Comparison of ENCODE assay signal across 16 cellular contexts in genomic region chr22:19406846-19407245, GRCh38. TPM values are rescaled to one million over a fixed set of nuclear protein-coding genes. Genes with fewer than 3 reads are reported as not detected.
DNase-seq lines count a peak whose midpoint lies in the region; ATAC-seq and TF ChIP-seq lines count a peak whose summit lies in the region.
"Had no signal": no experiment of that assay in that cellular context is flagged by ENCODE, and none has a peak within 500 bp of the region (broad histone marks: within the 10 kb centered on the region; RNA-seq: fewer than 3 reads in every experiment).

No MANE protein-coding gene starts in this region.

- H3K4me1 ChIP-seq in neutrophil (ENCODE audit: control insufficient read depth in 1 of 2, insufficient read depth in 1 of 2, low read depth in 1 of 2, low read length in 1 of 2): no peaks in the 10 kb centered on the region
- H3K4me1 ChIP-seq in left lung: no peaks in the 10 kb centered on the region

- no peaks in the 10 kb centered on the region for H3K9me3 ChIP-seq in neutrophil
- no peaks in the 10 kb centered on the region for H3K9me3 ChIP-seq in left lung

- peaks cover 7% of the 10 kb centered on the region for H3K4me1 Mint-ChIP-seq in activated T-cell treated with anti-CD3 and anti-CD28 coated beads, Interleukin-2, amount 50 U/mL, for 72 hours (ENCODE audit: low read depth)
- H3K4me1 Mint-ChIP-seq in effector memory CD8-positive, alpha-beta T cell (ENCODE audit: low read depth in 2 of 2): peaks cover 10 to 25% of the 10 kb centered on the region in 2 donors
- no peaks in the 10 kb centered on the region for H3K4me1 Mint-ChIP-seq in progenitor cell of endocrine pancreas (ENCODE audit: low read depth)
- H3K4me1 Mint-ChIP-seq: CD14-positive monocyte had no signal

- no peak for TF ChIP-seq CTCF in neutrophil (IDR thresholded peaks at IDR 0.05)
- no peak for TF ChIP-seq CTCF in left lung (IDR thresholded peaks at IDR 0.05)
- no peak for TF ChIP-seq CTCF in progenitor cell of endocrine pancreas (IDR thresholded peaks at IDR 0.05; ENCODE audit: unreplicated experiment)

- H3K36me3 Mint-ChIP-seq in activated T-cell treated with anti-CD3 and anti-CD28 coated beads, Interleukin-2, amount 50 U/mL, for 72 hours (ENCODE audit: insufficient read depth in 2 of 2): peaks cover 9 to 10% of the 10 kb centered on the region in 2 donors
- peaks cover 51% of the 10 kb centered on the region for H3K36me3 Mint-ChIP-seq in effector memory CD8-positive, alpha-beta T cell (ENCODE audit: insufficient read depth)
- H3K36me3 Mint-ChIP-seq in progenitor cell of endocrine pancreas (ENCODE audit: insufficient read depth): peaks cover 9% of the 10 kb centered on the region

- DNase-seq in activated T-cell treated with anti-CD3 and anti-CD28 coated beads, Interleukin-2, amount 50 U/mL, for 72 hours: no peak
- DNase-seq in activated T-cell treated with anti-CD3 and anti-CD28 coated beads for 4 hours: no peak
- DNase-seq in effector memory CD8-positive, alpha-beta T cell: no peak
- DNase-seq in left cardiac atrium: no peak
- DNase-seq in left lung: no peak
- DNase-seq in progenitor cell of endocrine pancreas (ENCODE audit: low spot score, unreplicated experiment): no peak
- DNase-seq: CD8-positive, alpha-beta T cell; COR-L47; DMS53; GF-D8; HCEC 1CT; HFFc6 had no signal

- ATAC-seq in activated T-cell treated with anti-CD3 and anti-CD28 coated beads, Interleukin-2, amount 50 U/mL, for 72 hours (replicated peaks in 1 of 2): no peak
- ATAC-seq in effector memory CD8-positive, alpha-beta T cell (replicated peaks): no peak
- peak; percentile 39 to 40 for ATAC-seq in left cardiac atrium
- no peak for ATAC-seq in GM19455 (IDR thresholded peaks at IDR 0.05; ENCODE audit: unreplicated experiment)
- ATAC-seq in left lung: no peak
- ATAC-seq: CD8-positive, alpha-beta T cell had no signal

- H3K4me3 ChIP-seq in neutrophil (ENCODE audit: low read depth in 1 of 2, low read length in 1 of 2) (no peak overlapping the region), left lung (no peak overlapping the region)

- H3K27ac Mint-ChIP-seq in activated T-cell treated with anti-CD3 and anti-CD28 coated beads, Interleukin-2, amount 50 U/mL, for 72 hours: peak overlapping the region; percentile 80
- peak overlapping the region; percentile 20 to 73 for H3K27ac Mint-ChIP-seq in effector memory CD8-positive, alpha-beta T cell
- no peak overlapping the region for H3K27ac Mint-ChIP-seq in progenitor cell of endocrine pancreas
- H3K27ac Mint-ChIP-seq: CD14-positive monocyte; CD8-positive, alpha-beta T cell; HFFc6 had no signal

- H3K9me3 Mint-ChIP-seq in activated T-cell treated with anti-CD3 and anti-CD28 coated beads, Interleukin-2, amount 50 U/mL, for 72 hours: no peaks in the 10 kb centered on the region
- H3K9me3 Mint-ChIP-seq in effector memory CD8-positive, alpha-beta T cell: no peaks in the 10 kb centered on the region
- H3K9me3 Mint-ChIP-seq in progenitor cell of endocrine pancreas (ENCODE audit: low read depth): no peaks in the 10 kb centered on the region
- H3K9me3 Mint-ChIP-seq: CD14-positive monocyte; CD8-positive, alpha-beta T cell; HFFc6 had no signal

- H3K27ac ChIP-seq in neutrophil (peak overlapping the region; percentile 30), left lung (no peak overlapping the region)
- H3K27ac ChIP-seq: 22Rv1 had no signal

- intact Hi-C loops in left cardiac atrium (cut with DNase I) (no loop called here), left lung (cut with DNase I) (no loop called here)

- H3K27me3 ChIP-seq in neutrophil: no peaks in the 10 kb centered on the region
- no peaks in the 10 kb centered on the region for H3K27me3 ChIP-seq in left lung

- H3K36me3 ChIP-seq in neutrophil (peaks cover 86% of the 10 kb centered on the region), left lung (peaks cover 2 to 73% of the 10 kb centered on the region in 2 donors)

- no peak overlapping the region for H3K4me3 Mint-ChIP-seq in activated T-cell treated with anti-CD3 and anti-CD28 coated beads, Interleukin-2, amount 50 U/mL, for 72 hours
- no peak overlapping the region for H3K4me3 Mint-ChIP-seq in effector memory CD8-positive, alpha-beta T cell
- no peak overlapping the region for H3K4me3 Mint-ChIP-seq in progenitor cell of endocrine pancreas (ENCODE audit: low read depth)
- H3K4me3 Mint-ChIP-seq: CD14-positive monocyte; CD8-positive, alpha-beta T cell; HFFc6 had no signal

- no peaks in the 10 kb centered on the region for H3K27me3 Mint-ChIP-seq in activated T-cell treated with anti-CD3 and anti-CD28 coated beads, Interleukin-2, amount 50 U/mL, for 72 hours (ENCODE audit: low read depth)
- H3K27me3 Mint-ChIP-seq in effector memory CD8-positive, alpha-beta T cell: no peaks in the 10 kb centered on the region
- H3K27me3 Mint-ChIP-seq in progenitor cell of endocrine pancreas: no peaks in the 10 kb centered on the region

RNA-seq across cellular contexts. Expression of gene HIRA, which starts 24.7 kb away (rescaled TPM):
- total RNA-seq in activated T-cell treated with anti-CD3 and anti-CD28 coated beads, Interleukin-2, amount 50 U/mL, for 72 hours: 10 to 100 TPM; 30.7 to 36.6 TPM
- total RNA-seq in left cardiac atrium (10 to 100 TPM; 15.3 to 22.1 TPM), left lung (10 to 100 TPM; 18.4 to 27.7 TPM), progenitor cell of endocrine pancreas (45.3 and 45.9 TPM in 2 replicates)

RNA-seq across cellular contexts. Expression of gene MRPL40, which starts 25.5 kb away (rescaled TPM):
- total RNA-seq in activated T-cell treated with anti-CD3 and anti-CD28 coated beads, Interleukin-2, amount 50 U/mL, for 72 hours: 10 to 100 TPM; 27.1 to 27.2 TPM
- total RNA-seq in left cardiac atrium (10 to 100 TPM; 30.2 to 32.2 TPM), left lung (10 to 100 TPM; 21.9 to 24.9 TPM), progenitor cell of endocrine pancreas (20.7 and 23.6 TPM in 2 replicates)

RNA-seq across cellular contexts. Expression of gene C22orf39, which starts 40.7 kb away (rescaled TPM):
- total RNA-seq in activated T-cell treated with anti-CD3 and anti-CD28 coated beads, Interleukin-2, amount 50 U/mL, for 72 hours: 10 to 100 TPM; 34.3 to 40.6 TPM
- total RNA-seq in left cardiac atrium (10 to 100 TPM; 38.3 to 48.0 TPM), left lung (10 to 100 TPM; 30.1 to 31.8 TPM), progenitor cell of endocrine pancreas (28.8 and 33.7 TPM in 2 replicates)

Comparison
In these comparisons a context has a peak if more than half of its experiments do, and no peak if none do; other contexts are left out.
1. ATAC-seq: peak in left cardiac atrium (2 of 2); none in activated T-cell treated with anti-CD3 and anti-CD28 coated beads, Interleukin-2, amount 50 U/mL, for 72 hours (0 of 2), effector memory CD8-positive, alpha-beta T cell (single experiment), GM19455 (single experiment) and left lung (single experiment).